In genomic region chr7:70808876-70809275, GRCh38 we compare ENCODE assay signal across 29 cellular contexts.
DNase-seq lines count a peak whose midpoint lies in the region; ATAC-seq and TF ChIP-seq lines count a peak whose summit lies in the region.
"Had no signal": no experiment of that assay in that cellular context is flagged by ENCODE, and none has a peak within 500 bp of the region (broad histone marks: within the 10 kb centered on the region; RNA-seq: fewer than 3 reads in every experiment).

No MANE protein-coding gene starts in this region.

- no peak for ATAC-seq in upper lobe of right lung
- ATAC-seq in GM18873 (IDR thresholded peaks at IDR 0.05; ENCODE audit: low FRiP score, unreplicated experiment): no peak
- ATAC-seq: activated naive CD8-positive, alpha-beta T cell treated with anti-CD3 and anti-CD28 coated beads, Interleukin-2, amount 50 U/mL, for 24 hours; left colon; stimulated activated effector memory CD8-positive, alpha-beta T cell treated with anti-CD3 and anti-CD28 coated beads, Interleukin-12 subunit alpha, Interleukin-12 subunit beta, amount 100 ng/mL, for 72 hours; T-cell had no signal

- H3K36me3 ChIP-seq in Loucy (ENCODE audit: insufficient read depth, low read length) (no peaks in the 10 kb centered on the region), upper lobe of right lung (no peaks in the 10 kb centered on the region)
- H3K36me3 ChIP-seq: cardiac muscle cell, SJCRH30 had no signal

- peak overlapping the region; percentile 82 for H3K27ac ChIP-seq in VCaP
- H3K27ac ChIP-seq in upper lobe of right lung: no peak overlapping the region
- H3K27ac ChIP-seq: cardiac muscle cell, epithelial cell of prostate, GM23248, parathyroid adenoma, SJCRH30 had no signal

- no peak overlapping the region for H3K4me2 ChIP-seq in Loucy (ENCODE audit: low read depth, low read length, poor library complexity, severe bottlenecking)

- no peak overlapping the region for H3K9ac ChIP-seq in Loucy (ENCODE audit: low read depth, low read length, poor library complexity, severe bottlenecking)
- H3K9ac ChIP-seq: GM23248, parathyroid adenoma had no signal

- H2AFZ ChIP-seq in Loucy (ENCODE audit: low read length): peak overlapping the region; percentile 35
- H2AFZ ChIP-seq: GM23248, parathyroid adenoma had no signal

- no peak overlapping the region for H3K4me3 ChIP-seq in Loucy (ENCODE audit: low read length, poor library complexity, severe bottlenecking)
- H3K4me3 ChIP-seq in upper lobe of right lung: no peak overlapping the region
- H3K4me3 ChIP-seq: cardiac muscle cell, GM23248, SJCRH30 had no signal

- H3K79me2 ChIP-seq in Loucy (ENCODE audit: insufficient read depth, low read length): no peaks in the 10 kb centered on the region
- H3K79me2 ChIP-seq: parathyroid adenoma had no signal

- DNase-seq in SKM-1 treated with dmso at 0.1 percent for 144 hours (lab: John Stamatoyannopoulos, UW; ENCODE audit: unreplicated experiment): peak; percentile 2
- no peak for DNase-seq in SKM-1 (lab: John Stamatoyannopoulos, UW; ENCODE audit: unreplicated experiment)
- no peak for DNase-seq in upper lobe of right lung
- no peak for DNase-seq in NK-92 treated with Interleukin-12 subunit alpha and Interleukin-12 subunit beta, amount 100 ng/mL, for 24 hours (lab: John Stamatoyannopoulos, UW)
- no peak for DNase-seq in mesenteric fat pad (ENCODE audit: low spot score)
- DNase-seq: 8988T; activated CD4-positive, alpha-beta T cell treated with anti-CD3 and anti-CD28 coated beads, Interleukin-2, amount 50 U/mL, for 48 hours; activated naive CD4-positive, alpha-beta T cell; activated naive CD8-positive, alpha-beta T cell treated with anti-CD3 and anti-CD28 coated beads, Interleukin-2, amount 50 U/mL, for 24 hours; activated T-cell treated with anti-CD3 and anti-CD28 coated beads, Interleukin-2, amount 50 U/mL, for 48 hours; CD4-positive, alpha-beta T cell; effector CD8-positive, alpha-beta T cell; GM23248; immature natural killer cell; left colon; NCI-H1417 treated with DMSO at 0.1 percent for 48 hours; NCI-H2081 treated with DMSO at 0.1 percent for 48 hours; NCI-H345; NCI-H69; retina; SJCRH30; T-cell had no signal

- intact Hi-C loops in upper lobe of right lung (cut with DNase I): no loop called here

- H3K4me1 ChIP-seq in Loucy (ENCODE audit: insufficient read depth, low read length, poor library complexity, severe bottlenecking) (peaks cover 11% of the 10 kb centered on the region), upper lobe of right lung (no peaks in the 10 kb centered on the region)
- H3K4me1 ChIP-seq: parathyroid adenoma, SJCRH30 had no signal

- H3K9me3 ChIP-seq in Loucy (ENCODE audit: insufficient read depth, low read depth, low read length): no peaks in the 10 kb centered on the region
- no peaks in the 10 kb centered on the region for H3K9me3 ChIP-seq in upper lobe of right lung
- H3K9me3 ChIP-seq: SJCRH30 had no signal

- H3K9me2 ChIP-seq in Loucy (replicated peaks; ENCODE audit: low read depth, low read length): no peaks in the 10 kb centered on the region

- no peak for TF ChIP-seq CTCF in Loucy (conservative IDR thresholded peaks at IDR 0.05; ENCODE audit: low read length)
- no peak for TF ChIP-seq CTCF in VCaP (conservative IDR thresholded peaks at IDR 0.05)
- TF ChIP-seq CTCF in upper lobe of right lung (IDR thresholded peaks at IDR 0.05): no peak

- H4K20me1 ChIP-seq in Loucy (ENCODE audit: insufficient read depth, low read length, poor library complexity, severe bottlenecking): no peaks in the 10 kb centered on the region

- no peaks in the 10 kb centered on the region for H3K27me3 ChIP-seq in Loucy (ENCODE audit: insufficient read depth, low read length, poor library complexity, severe bottlenecking)
- peaks cover 7% of the 10 kb centered on the region for H3K27me3 ChIP-seq in upper lobe of right lung
- H3K27me3 ChIP-seq: cardiac muscle cell, SJCRH30 had no signal

- H3F3A ChIP-seq in Loucy (ENCODE audit: low read depth): no peaks in the 10 kb centered on the region
